ENCODE assay signal across 9 cellular contexts in genomic region chr4:123415977-123416376, GRCh38. TPM values are rescaled to one million over a fixed set of nuclear protein-coding genes. Genes with fewer than 3 reads are reported as not detected.
DNase-seq lines count a peak whose midpoint lies in the region; ATAC-seq, FAIRE-seq and TF ChIP-seq lines count a peak whose summit lies in the region.
"Had no signal": no experiment of that assay in that cellular context is flagged by ENCODE, and none has a peak within 500 bp of the region (broad histone marks: within the 10 kb centered on the region; RNA-seq: fewer than 3 reads in every experiment).

No MANE protein-coding gene starts in this region.

- DNase-seq in Panc1 (ENCODE audit: low read depth, low spot score) (no peak), astrocyte (ENCODE audit: low read depth) (peak; percentile 76), smooth muscle cell (lab: John Stamatoyannopoulos, UW; ENCODE audit: unreplicated experiment) (no peak), HK-2 (ENCODE audit: unreplicated experiment) (no peak), MM.1S (no peak)
- no peak for DNase-seq in NK-92 treated with Interleukin-12 subunit alpha and Interleukin-12 subunit beta, amount 100 ng/mL, for 24 hours (lab: John Stamatoyannopoulos, UW)
- DNase-seq: activated CD4-positive, CD25-positive, alpha-beta regulatory T cell treated with anti-CD3 and anti-CD28 coated beads, Interleukin-2, amount 50 U/mL, for 72 hours had no signal

- peak; percentile 30 for ATAC-seq in GM19324 (IDR thresholded peaks at IDR 0.05; ENCODE audit: low FRiP score, unreplicated experiment)
- peak; percentile 85 for ATAC-seq in Panc1
- ATAC-seq in GM21528 (IDR thresholded peaks at IDR 0.05; ENCODE audit: low FRiP score, unreplicated experiment): no peak

- H3K79me2 ChIP-seq in astrocyte (ENCODE audit: insufficient read depth, low read length) (no peaks in the 10 kb centered on the region), smooth muscle cell (ENCODE audit: low read depth) (no peaks in the 10 kb centered on the region), MM.1S (ENCODE audit: low read length) (no peaks in the 10 kb centered on the region)

- no peaks in the 10 kb centered on the region for H3K27me3 Mint-ChIP-seq in astrocyte (ENCODE audit: low read depth, unreplicated experiment)

- CTCF ChIA-PET in Panc1 (lab: Charles Lee): no interaction called here

- H3K27ac Mint-ChIP-seq in astrocyte (ENCODE audit: unreplicated experiment): no peak overlapping the region

- H3K9me3 ChIP-seq in Panc1 (ENCODE audit: control insufficient read depth, insufficient read depth, low read depth, low read length): no peaks in the 10 kb centered on the region
- no peaks in the 10 kb centered on the region for H3K9me3 ChIP-seq in astrocyte (ENCODE audit: insufficient read depth, low read depth, low read length)
- H3K9me3 ChIP-seq in smooth muscle cell (replicated peaks; ENCODE audit: low read depth): no peaks in the 10 kb centered on the region
- no peaks in the 10 kb centered on the region for H3K9me3 ChIP-seq in MM.1S (replicated peaks; ENCODE audit: insufficient read depth, low read length)

- H3F3A ChIP-seq in smooth muscle cell (ENCODE audit: low read depth): peaks cover 25% of the 10 kb centered on the region
- peaks cover 37% of the 10 kb centered on the region for H3F3A ChIP-seq in MM.1S (ENCODE audit: insufficient read depth, low read length)

- no peak overlapping the region for H3K9ac ChIP-seq in astrocyte (ENCODE audit: low read length)
- no peak overlapping the region for H3K9ac ChIP-seq in smooth muscle cell (ENCODE audit: low read depth)
- H3K9ac ChIP-seq in MM.1S (ENCODE audit: low read length): no peak overlapping the region

- H3K27ac ChIP-seq in Panc1 (ENCODE audit: low read length): peak overlapping the region; percentile 94
- H3K27ac ChIP-seq in astrocyte (ENCODE audit: low read depth, low read length): no peak overlapping the region
- peak overlapping the region; percentile 12 for H3K27ac ChIP-seq in smooth muscle cell (ENCODE audit: low read depth)
- no peak overlapping the region for H3K27ac ChIP-seq in MM.1S (ENCODE audit: low read length)

- no peaks in the 10 kb centered on the region for H3K9me2 ChIP-seq in MM.1S (replicated peaks; ENCODE audit: insufficient read depth, low read length)

- WGBS in smooth muscle cell (ENCODE audit: low lambda C conversion rate): 43% methylated on average over 6 of the region's 6 CpGs

- intact Hi-C loops in Panc1 (cut with micrococcal nuclease; ENCODE audit: unreplicated experiment): loop anchor here (10.0 kb wide), 1 partner anchor 249 kb away; no protein-coding TSS in a partner anchor

- peaks cover 56% of the 10 kb centered on the region for H3K4me1 ChIP-seq in Panc1 (ENCODE audit: control insufficient read depth, insufficient read depth, low read length)
- H3K4me1 ChIP-seq in astrocyte (ENCODE audit: insufficient read depth, low read length): peaks cover 30% of the 10 kb centered on the region
- H3K4me1 ChIP-seq in smooth muscle cell (ENCODE audit: low read depth): peaks cover 38% of the 10 kb centered on the region
- H3K4me1 ChIP-seq in MM.1S (ENCODE audit: low read length): peaks cover 55% of the 10 kb centered on the region

- POLR2A ChIA-PET in Panc1 (lab: Charles Lee): no interaction called here

- H2AFZ ChIP-seq in astrocyte (ENCODE audit: low read depth, low read length): no peak overlapping the region
- H2AFZ ChIP-seq in smooth muscle cell (ENCODE audit: low read depth): no peak overlapping the region
- H2AFZ ChIP-seq in MM.1S (ENCODE audit: low read length): no peak overlapping the region

- no peaks in the 10 kb centered on the region for H3K36me3 ChIP-seq in Panc1 (ENCODE audit: control insufficient read depth, insufficient read depth, low read length)
- H3K36me3 ChIP-seq in astrocyte (ENCODE audit: insufficient read depth, low read length): no peaks in the 10 kb centered on the region
- H3K36me3 ChIP-seq in smooth muscle cell (ENCODE audit: low read depth): no peaks in the 10 kb centered on the region
- H3K36me3 ChIP-seq in MM.1S (replicated peaks; ENCODE audit: insufficient read depth, low read length): no peaks in the 10 kb centered on the region

- TF ChIP-seq CTCF in Panc1 (IDR thresholded peaks at IDR 0.05) (no peak), astrocyte (IDR thresholded peaks at IDR 0.05; ENCODE audit: insufficient read depth, low read depth, low read length) (no peak), smooth muscle cell (IDR thresholded peaks at IDR 0.05; ENCODE audit: borderline replicate concordance, insufficient read depth, poor library complexity, severe bottlenecking) (no peak), MM.1S (IDR thresholded peaks at IDR 0.05; ENCODE audit: low read length) (no peak)

- no peaks in the 10 kb centered on the region for H3K9me3 Mint-ChIP-seq in astrocyte (ENCODE audit: unreplicated experiment)

- H3K4me2 ChIP-seq in astrocyte (ENCODE audit: low read length) (peak overlapping the region; percentile 44), smooth muscle cell (peak overlapping the region; percentile 61), MM.1S (ENCODE audit: low read depth, low read length) (no peak overlapping the region)

- no TSS peak for BruUV-seq in Panc1 (replicated peaks; lab: Mats Ljungman, UMichigan)

- no peaks in the 10 kb centered on the region for H3K36me3 Mint-ChIP-seq in astrocyte (ENCODE audit: low read depth, unreplicated experiment)

- FAIRE-seq in astrocyte (lab: Jason Lieb, UNC): peak; percentile 85

- peaks cover 37% of the 10 kb centered on the region for H3K4me1 Mint-ChIP-seq in astrocyte (ENCODE audit: low read depth, unreplicated experiment)

- in situ Hi-C loops in Panc1 (cut with HindIII; ENCODE audit: low pct_unique_long_range_greater_than_20kb, low sequenced_read_pairs): no loop called here

- no peak overlapping the region for H3K4me3 ChIP-seq in Panc1 (ENCODE audit: low read depth in 2 of 2, low read length in 2 of 2)
- no peak overlapping the region for H3K4me3 ChIP-seq in astrocyte (ENCODE audit: insufficient read depth, low read depth, low read length)
- H3K4me3 ChIP-seq in smooth muscle cell: no peak overlapping the region
- H3K4me3 ChIP-seq in MM.1S (ENCODE audit: low read length): no peak overlapping the region

- no peaks in the 10 kb centered on the region for H3K27me3 ChIP-seq in Panc1 (ENCODE audit: control insufficient read depth, insufficient read depth, low read length)
- no peaks in the 10 kb centered on the region for H3K27me3 ChIP-seq in astrocyte (ENCODE audit: insufficient read depth, low read length)
- no peaks in the 10 kb centered on the region for H3K27me3 ChIP-seq in smooth muscle cell (ENCODE audit: low read depth)
- no peaks in the 10 kb centered on the region for H3K27me3 ChIP-seq in MM.1S (replicated peaks; ENCODE audit: insufficient read depth, low read length)

- H3K4me3 Mint-ChIP-seq in astrocyte (ENCODE audit: unreplicated experiment): no peak overlapping the region

- no peaks in the 10 kb centered on the region for H4K20me1 ChIP-seq in astrocyte (ENCODE audit: insufficient read depth, low read length)
- H4K20me1 ChIP-seq in smooth muscle cell (ENCODE audit: low read depth): no peaks in the 10 kb centered on the region
- H4K20me1 ChIP-seq in MM.1S (ENCODE audit: insufficient read depth, low read length): no peaks in the 10 kb centered on the region

RNA-seq across cellular contexts. Expression of gene SPRY1, which starts 19.4 kb away (rescaled TPM):
- 77.8 TPM for total RNA-seq in Panc1 (2021; ENCODE audit: unreplicated experiment)
- 68.8 TPM for polyA plus RNA-seq in Panc1 (2012; ENCODE audit: insufficient read length)
- 44.5 and 51.6 TPM in 2 replicates for total RNA-seq in astrocyte
- total RNA-seq in smooth muscle cell: 17.4 and 17.8 TPM in 2 replicates
- polyA plus RNA-seq in smooth muscle cell: 26.4 and 28.1 TPM in 2 replicates

Comparison
In these comparisons a context has a peak if more than half of its experiments do, and no peak if none do; other contexts are left out.
1. H3K27ac ChIP-seq: peak in Panc1 (single experiment) and smooth muscle cell (single experiment); none in astrocyte (single experiment) and MM.1S (single experiment).